ENCODE assay signal across 19 cellular contexts in genomic region chr6:83824388-83824801, GRCh38. TPM values are rescaled to one million over a fixed set of nuclear protein-coding genes. Genes with fewer than 3 reads are reported as not detected.
DNase-seq lines count a peak whose midpoint lies in the region; ATAC-seq, FAIRE-seq and TF ChIP-seq lines count a peak whose summit lies in the region.
"Had no signal": no experiment of that assay in that cellular context is flagged by ENCODE, and none has a peak within 500 bp of the region (broad histone marks: within the 10 kb centered on the region; RNA-seq: fewer than 3 reads in every experiment).

No MANE protein-coding gene starts in this region.

- no peak overlapping the region for H3K4me3 Mint-ChIP-seq in astrocyte (ENCODE audit: unreplicated experiment)
- H3K4me3 Mint-ChIP-seq: activated CD4-positive, alpha-beta T cell treated with anti-CD3 and anti-CD28 coated beads, Interleukin-2, amount 10 ng/mL, durations not matched to agents 24 days and 14 days; activated T-cell treated with anti-CD3 and anti-CD28 coated beads, Interleukin-2, amount 50 U/mL, for 72 hours; stimulated activated memory B cell treated with anti-CD40 and anti-IgM and Interleukin-4, amounts not matched to agents 10 μg/mL and 1 μg/mL and 100 μg/mL, for 72 hours had no signal

- no peak overlapping the region for H3K27ac ChIP-seq in astrocyte (ENCODE audit: low read depth, low read length)
- no peak overlapping the region for H3K27ac ChIP-seq in foreskin keratinocyte
- H3K27ac ChIP-seq in stomach: peak overlapping the region in 1 of 5 donors; percentile 18
- H3K27ac ChIP-seq: 22Rv1, colonic mucosa, upper lobe of left lung had no signal

- FAIRE-seq in astrocyte (lab: Jason Lieb, UNC): no peak

- no peak overlapping the region for H2AFZ ChIP-seq in astrocyte (ENCODE audit: low read depth, low read length)

- peak overlapping the region; percentile 71 for H3K27ac Mint-ChIP-seq in astrocyte (ENCODE audit: unreplicated experiment)
- H3K27ac Mint-ChIP-seq: activated CD4-positive, alpha-beta T cell treated with anti-CD3 and anti-CD28 coated beads, Interleukin-2, amount 10 ng/mL, durations not matched to agents 24 days and 14 days; activated T-cell treated with anti-CD3 and anti-CD28 coated beads, Interleukin-2, amount 50 U/mL, for 72 hours; stimulated activated memory B cell treated with anti-CD40 and anti-IgM and Interleukin-4, amounts not matched to agents 10 μg/mL and 1 μg/mL and 100 μg/mL, for 72 hours had no signal

- H3K4me2 ChIP-seq in astrocyte (ENCODE audit: low read length): peak overlapping the region; percentile 45

- H3K9ac ChIP-seq in astrocyte (ENCODE audit: low read length): peak overlapping the region; percentile 33

- H3K79me2 ChIP-seq in astrocyte (ENCODE audit: insufficient read depth, low read length): no peaks in the 10 kb centered on the region

- H3K36me3 Mint-ChIP-seq in astrocyte (ENCODE audit: low read depth, unreplicated experiment): no peaks in the 10 kb centered on the region
- H3K36me3 Mint-ChIP-seq: stimulated activated memory B cell treated with anti-CD40 and anti-IgM and Interleukin-4, amounts not matched to agents 10 μg/mL and 1 μg/mL and 100 μg/mL, for 72 hours had no signal

- H3K4me1 ChIP-seq in astrocyte (ENCODE audit: insufficient read depth, low read length) (no peaks in the 10 kb centered on the region), foreskin keratinocyte (no peaks in the 10 kb centered on the region), stomach (peaks cover 4 to 18% (median 11%) of the 10 kb centered on the region in 4 donors)
- H3K4me1 ChIP-seq: colonic mucosa, upper lobe of left lung had no signal

- TF ChIP-seq CTCF in astrocyte (IDR thresholded peaks at IDR 0.05; ENCODE audit: insufficient read depth, low read depth, low read length) (no peak), foreskin keratinocyte (conservative IDR thresholded peaks at IDR 0.05) (no peak), stomach (IDR thresholded peaks at IDR 0.05) (no peak)

- ATAC-seq in foreskin keratinocyte: peak; percentile 85
- ATAC-seq in HG03432 (IDR thresholded peaks at IDR 0.05; ENCODE audit: unreplicated experiment): no peak
- ATAC-seq: activated T-cell treated with anti-CD3 and anti-CD28 coated beads, Interleukin-2, amount 50 U/mL, for 72 hours; Right ventricle myocardium inferior; stimulated activated memory B cell treated with anti-CD40 and anti-IgM and Interleukin-4, amounts not matched to agents 10 μg/mL and 1 μg/mL and 100 μg/mL, for 72 hours had no signal

- H3K4me3 ChIP-seq in astrocyte (ENCODE audit: insufficient read depth, low read depth, low read length): no peak overlapping the region
- no peak overlapping the region for H3K4me3 ChIP-seq in stomach
- H3K4me3 ChIP-seq: colonic mucosa, upper lobe of left lung had no signal

- H3K9me3 ChIP-seq in astrocyte (ENCODE audit: insufficient read depth, low read depth, low read length): no peaks in the 10 kb centered on the region
- H3K9me3 ChIP-seq in stomach: no peaks in the 10 kb centered on the region
- H3K9me3 ChIP-seq: colonic mucosa, upper lobe of left lung had no signal

- H3K9me3 Mint-ChIP-seq in astrocyte (ENCODE audit: unreplicated experiment): no peaks in the 10 kb centered on the region
- H3K9me3 Mint-ChIP-seq: activated CD4-positive, alpha-beta T cell treated with anti-CD3 and anti-CD28 coated beads, Interleukin-2, amount 10 ng/mL, durations not matched to agents 24 days and 14 days; activated T-cell treated with anti-CD3 and anti-CD28 coated beads, Interleukin-2, amount 50 U/mL, for 72 hours; stimulated activated memory B cell treated with anti-CD40 and anti-IgM and Interleukin-4, amounts not matched to agents 10 μg/mL and 1 μg/mL and 100 μg/mL, for 72 hours had no signal

- WGBS in stomach, 5 donors: 4 to 14% (median 6%) methylated on average over 3 of the region's 3 CpGs

- H3K27me3 ChIP-seq in astrocyte (ENCODE audit: insufficient read depth, low read length) (no peaks in the 10 kb centered on the region), foreskin keratinocyte (no peaks in the 10 kb centered on the region), stomach (no peaks in the 10 kb centered on the region)
- H3K27me3 ChIP-seq: colonic mucosa, upper lobe of left lung had no signal

- TF ChIP-seq EP300 in stomach (IDR thresholded peaks at IDR 0.05): no peak

- H3K4me1 Mint-ChIP-seq in astrocyte (ENCODE audit: low read depth, unreplicated experiment): peaks cover 17% of the 10 kb centered on the region
- H3K4me1 Mint-ChIP-seq: activated CD4-positive, alpha-beta T cell treated with anti-CD3 and anti-CD28 coated beads, Interleukin-2, amount 10 ng/mL, durations not matched to agents 24 days and 14 days; stimulated activated memory B cell treated with anti-CD40 and anti-IgM and Interleukin-4, amounts not matched to agents 10 μg/mL and 1 μg/mL and 100 μg/mL, for 72 hours had no signal

- H4K20me1 ChIP-seq in astrocyte (ENCODE audit: insufficient read depth, low read length): no peaks in the 10 kb centered on the region

- DNase-seq in DMS53 (lab: John Stamatoyannopoulos, UW) (peak; percentile 42), DMS53 treated with DMSO at 0.1 percent for 48 hours (lab: John Stamatoyannopoulos, UW; ENCODE audit: unreplicated experiment) (no peak), astrocyte (ENCODE audit: low read depth) (peak; percentile 14), foreskin keratinocyte (peak; percentile 12 to 64), stomach (peak; percentile 30), Ammon's horn (ENCODE audit: low spot score) (no peak), NCI-H2227 (lab: John Stamatoyannopoulos, UW; ENCODE audit: unreplicated experiment) (no peak)
- DNase-seq: activated CD4-positive, alpha-beta T cell treated with anti-CD3 and anti-CD28 coated beads, Interleukin-2, amount 10 ng/mL, durations not matched to agents 24 days and 14 days; activated T-cell treated with anti-CD3 and anti-CD28 coated beads, Interleukin-2, amount 50 U/mL, for 72 hours; colonic mucosa; NCI-H1694 treated with DMSO at 0.1 percent for 48 hours; NCI-H748 treated with DMSO at 0.1 percent for 48 hours; upper lobe of left lung had no signal

- no peaks in the 10 kb centered on the region for H3K27me3 Mint-ChIP-seq in astrocyte (ENCODE audit: low read depth, unreplicated experiment)
- H3K27me3 Mint-ChIP-seq: stimulated activated memory B cell treated with anti-CD40 and anti-IgM and Interleukin-4, amounts not matched to agents 10 μg/mL and 1 μg/mL and 100 μg/mL, for 72 hours had no signal

- no peak for TF ChIP-seq POLR2A in stomach (IDR thresholded peaks at IDR 0.05)

- H3K36me3 ChIP-seq in astrocyte (ENCODE audit: insufficient read depth, low read length) (no peaks in the 10 kb centered on the region), stomach (no peaks in the 10 kb centered on the region)
- H3K36me3 ChIP-seq: colonic mucosa, upper lobe of left lung had no signal

- intact Hi-C loops in stomach (cut with DNase I; ENCODE audit: low total_unique reads): no loop called here

RNA-seq across cellular contexts. Expression of gene RIPPLY2, which starts 28.8 kb away (rescaled TPM):
- total RNA-seq in astrocyte (not detected in 2 replicates), foreskin keratinocyte (0.65 and 1.8 TPM in 2 replicates), stomach (not detected)
- polyA plus RNA-seq in foreskin keratinocyte (1.5 and 2.2 TPM in 2 replicates), stomach (1 to 10 TPM in 1 of 3 donors, under 1 TPM in 1, not detected in 1; 1.00 to 1.5 TPM)
- total RNA-seq: activated CD4-positive, alpha-beta T cell treated with anti-CD3 and anti-CD28 coated beads, Interleukin-2, amount 10 ng/mL, durations not matched to agents 24 days and 14 days; activated T-cell treated with anti-CD3 and anti-CD28 coated beads, Interleukin-2, amount 50 U/mL, for 72 hours; colonic mucosa; mesenteric fat pad; Right ventricle myocardium inferior; T-helper 2 cell treated with Interferon-gamma antibody and Interleukin-4, amounts not matched to agents 100 ng/mL and 5 ng/mL, for 36 hours; upper lobe of left lung had no signal

RNA-seq across cellular contexts. Expression of gene CYB5R4, which starts 35.1 kb away (rescaled TPM):
- 13.6 and 14.0 TPM in 2 replicates for total RNA-seq in astrocyte
- total RNA-seq in foreskin keratinocyte: 20.1 and 25.7 TPM in 2 replicates
- 7.5 and 13.4 TPM in 2 replicates for polyA plus RNA-seq in foreskin keratinocyte
- 10 to 100 TPM in 3 of 5 donors, 1 to 10 TPM in 1, under 1 TPM in 1; 0.89 to 50.7 (median 14.6) TPM for total RNA-seq in stomach
- 10 to 100 TPM in 2 of 3 donors, 1 to 10 TPM in 1; 3.8 to 17.1 (median 10.1) TPM for polyA plus RNA-seq in stomach

Comparison
In these comparisons a context has a peak if more than half of its experiments do, and no peak if none do; other contexts are left out.
1. DNase-seq: peak in DMS53 (single experiment), astrocyte (single experiment), foreskin keratinocyte (2 of 2) and stomach (single experiment); none in DMS53 treated with DMSO at 0.1 percent for 48 hours (single experiment), Ammon's horn (single experiment) and NCI-H2227 (single experiment).